Comparison of ENCODE assay signal across 1 cellular context in genomic region chr10:67663449-67664087, GRCh38.
TF ChIP-seq lines count a peak whose summit lies in the region.

No MANE protein-coding gene starts in this region.

TF ChIP-seq in H1, 55 proteins besides CTCF, POLR2A, EP300 and RAD21 (continued from another document):
- TF ChIP-seq USF2 (IDR thresholded peaks at IDR 0.05; ENCODE audit: low read length), result no peak
- TF ChIP-seq TCF12 (IDR thresholded peaks at IDR 0.05; ENCODE audit: low read depth, low read length), result no peak
